1 cellular context compared by ENCODE assay signal in genomic region chr10:26365681-26366327, GRCh38.
TF ChIP-seq lines count a peak whose summit lies in the region.

No MANE protein-coding gene starts in this region.

TF ChIP-seq in GM12878, 131 proteins besides CTCF, POLR2A, EP300 and RAD21 (continued from another document):
- TF ChIP-seq BACH1 (IDR thresholded peaks at IDR 0.05; ENCODE audit: borderline replicate concordance): no peak
- TF ChIP-seq STAT1 (conservative IDR thresholded peaks at IDR 0.05): no peak
- no peak for TF ChIP-seq ASH2L (IDR thresholded peaks at IDR 0.05; ENCODE audit: borderline replicate concordance, low read depth)
- no peak for TF ChIP-seq BCL11A (IDR thresholded peaks at IDR 0.05; ENCODE audit: low read depth, low read length)
- TF ChIP-seq MXI1 (IDR thresholded peaks at IDR 0.05; ENCODE audit: low read depth, low read length): no peak
- TF ChIP-seq MEF2B (IDR thresholded peaks at IDR 0.05; ENCODE audit: partially characterized antibody, poor library complexity, severe bottlenecking): no peak
- no peak for TF ChIP-seq CREM (IDR thresholded peaks at IDR 0.05; ENCODE audit: low read depth)
- no peak for TF ChIP-seq E2F8 (IDR thresholded peaks at IDR 0.05; ENCODE audit: low read depth, partially characterized antibody)
